In the genomic region with DNA sequence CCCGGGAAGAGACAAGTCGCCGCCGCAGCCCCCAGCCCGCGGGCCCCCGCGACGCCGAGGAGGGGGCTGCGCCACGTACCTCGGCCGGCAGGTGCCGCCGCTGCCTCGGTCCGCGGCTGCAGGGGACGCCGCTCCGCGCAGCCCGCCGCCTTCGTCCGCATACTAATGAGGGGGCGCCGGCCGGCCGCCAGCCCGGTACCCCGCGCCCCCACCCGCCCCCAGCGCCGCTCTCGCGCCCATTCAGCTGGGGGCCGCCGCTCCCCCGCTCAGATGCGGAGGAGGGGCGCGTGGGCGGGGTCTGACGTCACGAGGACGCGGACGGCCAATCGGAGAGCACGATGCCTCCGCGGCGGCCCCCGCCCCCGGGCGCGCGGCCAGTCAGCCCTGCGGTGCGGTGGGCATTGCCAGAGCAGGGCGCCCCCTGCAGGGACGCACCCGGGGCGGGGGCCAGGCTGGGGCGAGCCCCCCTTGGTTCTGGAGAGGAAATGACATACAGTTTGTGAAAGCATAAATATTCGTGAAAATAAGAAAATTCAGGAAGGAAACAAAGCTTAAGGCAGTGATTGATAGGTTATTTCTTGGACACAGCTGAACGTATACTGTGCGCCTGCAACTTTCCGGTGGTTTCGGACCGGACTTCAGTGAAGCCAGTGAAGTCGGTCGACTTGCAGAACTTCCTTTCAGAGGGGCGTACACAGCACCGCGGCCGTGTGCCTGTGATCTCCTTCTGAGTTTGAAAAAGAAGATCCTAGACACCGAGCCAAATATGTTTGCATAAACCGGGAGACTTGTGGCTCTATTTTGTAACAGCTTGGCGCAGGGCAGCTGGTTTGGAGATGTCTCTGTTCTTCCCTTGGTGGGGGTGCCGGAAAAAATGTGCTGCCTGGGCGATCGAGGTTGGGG, we compare ENCODE assay signal across 2 cellular contexts.
TF ChIP-seq lines count a peak whose summit lies in the region.

A gene (minus strand): TSS at position 246 of the 903 bp plus-strand sequence. CDS start 85 bp downstream, at position 161.

TF ChIP-seq in IMR-90, 13 proteins besides CTCF, POLR2A, EP300 and RAD21:
- TF ChIP-seq MXI1 (IDR thresholded peaks at IDR 0.05; ENCODE audit: borderline replicate concordance, low read depth, low read length) (no peak), SMC3 (IDR thresholded peaks at IDR 0.05; ENCODE audit: low read depth, low read length) (peak; percentile 42), MAZ (IDR thresholded peaks at IDR 0.05; ENCODE audit: borderline replicate concordance, low read depth, low read length) (peak; percentile 96; the same call in 1 of the 2 replicates), CEBPB (IDR thresholded peaks at IDR 0.05; ENCODE audit: low read depth, low read length) (no peak)
- TF ChIP-seq, protein P1, sequence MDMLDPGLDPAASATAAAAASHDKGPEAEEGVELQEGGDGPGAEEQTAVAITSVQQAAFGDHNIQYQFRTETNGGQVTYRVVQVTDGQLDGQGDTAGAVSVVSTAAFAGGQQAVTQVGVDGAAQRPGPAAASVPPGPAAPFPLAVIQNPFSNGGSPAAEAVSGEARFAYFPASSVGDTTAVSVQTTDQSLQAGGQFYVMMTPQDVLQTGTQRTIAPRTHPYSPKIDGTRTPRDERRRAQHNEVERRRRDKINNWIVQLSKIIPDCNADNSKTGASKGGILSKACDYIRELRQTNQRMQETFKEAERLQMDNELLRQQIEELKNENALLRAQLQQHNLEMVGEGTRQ (IDR thresholded peaks at IDR 0.05; ENCODE audit: low read depth, low read length) = peak; percentile 94
TF ChIP-seq in IMR-90: peak in this region for 3.

TF ChIP-seq in PFSK-1, 5 proteins besides CTCF, POLR2A, EP300 and RAD21:
- no peak for TF ChIP-seq POLR2AphosphoS5 (IDR thresholded peaks at IDR 0.05; ENCODE audit: low read depth, low read length)
- peak; percentile 89 for TF ChIP-seq FOXP2 (optimal IDR thresholded peaks at IDR 0.05; ENCODE audit: borderline replicate concordance, extremely low read depth, extremely low read length, insufficient read depth)
- TF ChIP-seq SIN3A (IDR thresholded peaks at IDR 0.05; ENCODE audit: borderline replicate concordance, insufficient read depth, low read length) = peak; percentile 36; the same call in 1 of the 2 replicates
- TF ChIP-seq, protein P2, sequence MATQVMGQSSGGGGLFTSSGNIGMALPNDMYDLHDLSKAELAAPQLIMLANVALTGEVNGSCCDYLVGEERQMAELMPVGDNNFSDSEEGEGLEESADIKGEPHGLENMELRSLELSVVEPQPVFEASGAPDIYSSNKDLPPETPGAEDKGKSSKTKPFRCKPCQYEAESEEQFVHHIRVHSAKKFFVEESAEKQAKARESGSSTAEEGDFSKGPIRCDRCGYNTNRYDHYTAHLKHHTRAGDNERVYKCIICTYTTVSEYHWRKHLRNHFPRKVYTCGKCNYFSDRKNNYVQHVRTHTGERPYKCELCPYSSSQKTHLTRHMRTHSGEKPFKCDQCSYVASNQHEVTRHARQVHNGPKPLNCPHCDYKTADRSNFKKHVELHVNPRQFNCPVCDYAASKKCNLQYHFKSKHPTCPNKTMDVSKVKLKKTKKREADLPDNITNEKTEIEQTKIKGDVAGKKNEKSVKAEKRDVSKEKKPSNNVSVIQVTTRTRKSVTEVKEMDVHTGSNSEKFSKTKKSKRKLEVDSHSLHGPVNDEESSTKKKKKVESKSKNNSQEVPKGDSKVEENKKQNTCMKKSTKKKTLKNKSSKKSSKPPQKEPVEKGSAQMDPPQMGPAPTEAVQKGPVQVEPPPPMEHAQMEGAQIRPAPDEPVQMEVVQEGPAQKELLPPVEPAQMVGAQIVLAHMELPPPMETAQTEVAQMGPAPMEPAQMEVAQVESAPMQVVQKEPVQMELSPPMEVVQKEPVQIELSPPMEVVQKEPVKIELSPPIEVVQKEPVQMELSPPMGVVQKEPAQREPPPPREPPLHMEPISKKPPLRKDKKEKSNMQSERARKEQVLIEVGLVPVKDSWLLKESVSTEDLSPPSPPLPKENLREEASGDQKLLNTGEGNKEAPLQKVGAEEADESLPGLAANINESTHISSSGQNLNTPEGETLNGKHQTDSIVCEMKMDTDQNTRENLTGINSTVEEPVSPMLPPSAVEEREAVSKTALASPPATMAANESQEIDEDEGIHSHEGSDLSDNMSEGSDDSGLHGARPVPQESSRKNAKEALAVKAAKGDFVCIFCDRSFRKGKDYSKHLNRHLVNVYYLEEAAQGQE (IDR thresholded peaks at IDR 0.05; ENCODE audit: insufficient read depth in 1 of 2, low read depth in 2 of 2, low read length in 2 of 2) = no peak
- TF ChIP-seq TAF1 (IDR thresholded peaks at IDR 0.05; ENCODE audit: borderline replicate concordance, insufficient read depth, low read length) = peak; percentile 52; the same call in 1 of the 2 replicates
